ENCODE assay signal across 1 cellular context in genomic region chr5:143428738-143429420, GRCh38.
TF ChIP-seq lines count a peak whose summit lies in the region.

No MANE protein-coding gene starts in this region.

TF ChIP-seq in GM23338, 12 proteins besides CTCF, POLR2A, EP300 and RAD21 (continued from another document):
- TF ChIP-seq, protein P1, sequence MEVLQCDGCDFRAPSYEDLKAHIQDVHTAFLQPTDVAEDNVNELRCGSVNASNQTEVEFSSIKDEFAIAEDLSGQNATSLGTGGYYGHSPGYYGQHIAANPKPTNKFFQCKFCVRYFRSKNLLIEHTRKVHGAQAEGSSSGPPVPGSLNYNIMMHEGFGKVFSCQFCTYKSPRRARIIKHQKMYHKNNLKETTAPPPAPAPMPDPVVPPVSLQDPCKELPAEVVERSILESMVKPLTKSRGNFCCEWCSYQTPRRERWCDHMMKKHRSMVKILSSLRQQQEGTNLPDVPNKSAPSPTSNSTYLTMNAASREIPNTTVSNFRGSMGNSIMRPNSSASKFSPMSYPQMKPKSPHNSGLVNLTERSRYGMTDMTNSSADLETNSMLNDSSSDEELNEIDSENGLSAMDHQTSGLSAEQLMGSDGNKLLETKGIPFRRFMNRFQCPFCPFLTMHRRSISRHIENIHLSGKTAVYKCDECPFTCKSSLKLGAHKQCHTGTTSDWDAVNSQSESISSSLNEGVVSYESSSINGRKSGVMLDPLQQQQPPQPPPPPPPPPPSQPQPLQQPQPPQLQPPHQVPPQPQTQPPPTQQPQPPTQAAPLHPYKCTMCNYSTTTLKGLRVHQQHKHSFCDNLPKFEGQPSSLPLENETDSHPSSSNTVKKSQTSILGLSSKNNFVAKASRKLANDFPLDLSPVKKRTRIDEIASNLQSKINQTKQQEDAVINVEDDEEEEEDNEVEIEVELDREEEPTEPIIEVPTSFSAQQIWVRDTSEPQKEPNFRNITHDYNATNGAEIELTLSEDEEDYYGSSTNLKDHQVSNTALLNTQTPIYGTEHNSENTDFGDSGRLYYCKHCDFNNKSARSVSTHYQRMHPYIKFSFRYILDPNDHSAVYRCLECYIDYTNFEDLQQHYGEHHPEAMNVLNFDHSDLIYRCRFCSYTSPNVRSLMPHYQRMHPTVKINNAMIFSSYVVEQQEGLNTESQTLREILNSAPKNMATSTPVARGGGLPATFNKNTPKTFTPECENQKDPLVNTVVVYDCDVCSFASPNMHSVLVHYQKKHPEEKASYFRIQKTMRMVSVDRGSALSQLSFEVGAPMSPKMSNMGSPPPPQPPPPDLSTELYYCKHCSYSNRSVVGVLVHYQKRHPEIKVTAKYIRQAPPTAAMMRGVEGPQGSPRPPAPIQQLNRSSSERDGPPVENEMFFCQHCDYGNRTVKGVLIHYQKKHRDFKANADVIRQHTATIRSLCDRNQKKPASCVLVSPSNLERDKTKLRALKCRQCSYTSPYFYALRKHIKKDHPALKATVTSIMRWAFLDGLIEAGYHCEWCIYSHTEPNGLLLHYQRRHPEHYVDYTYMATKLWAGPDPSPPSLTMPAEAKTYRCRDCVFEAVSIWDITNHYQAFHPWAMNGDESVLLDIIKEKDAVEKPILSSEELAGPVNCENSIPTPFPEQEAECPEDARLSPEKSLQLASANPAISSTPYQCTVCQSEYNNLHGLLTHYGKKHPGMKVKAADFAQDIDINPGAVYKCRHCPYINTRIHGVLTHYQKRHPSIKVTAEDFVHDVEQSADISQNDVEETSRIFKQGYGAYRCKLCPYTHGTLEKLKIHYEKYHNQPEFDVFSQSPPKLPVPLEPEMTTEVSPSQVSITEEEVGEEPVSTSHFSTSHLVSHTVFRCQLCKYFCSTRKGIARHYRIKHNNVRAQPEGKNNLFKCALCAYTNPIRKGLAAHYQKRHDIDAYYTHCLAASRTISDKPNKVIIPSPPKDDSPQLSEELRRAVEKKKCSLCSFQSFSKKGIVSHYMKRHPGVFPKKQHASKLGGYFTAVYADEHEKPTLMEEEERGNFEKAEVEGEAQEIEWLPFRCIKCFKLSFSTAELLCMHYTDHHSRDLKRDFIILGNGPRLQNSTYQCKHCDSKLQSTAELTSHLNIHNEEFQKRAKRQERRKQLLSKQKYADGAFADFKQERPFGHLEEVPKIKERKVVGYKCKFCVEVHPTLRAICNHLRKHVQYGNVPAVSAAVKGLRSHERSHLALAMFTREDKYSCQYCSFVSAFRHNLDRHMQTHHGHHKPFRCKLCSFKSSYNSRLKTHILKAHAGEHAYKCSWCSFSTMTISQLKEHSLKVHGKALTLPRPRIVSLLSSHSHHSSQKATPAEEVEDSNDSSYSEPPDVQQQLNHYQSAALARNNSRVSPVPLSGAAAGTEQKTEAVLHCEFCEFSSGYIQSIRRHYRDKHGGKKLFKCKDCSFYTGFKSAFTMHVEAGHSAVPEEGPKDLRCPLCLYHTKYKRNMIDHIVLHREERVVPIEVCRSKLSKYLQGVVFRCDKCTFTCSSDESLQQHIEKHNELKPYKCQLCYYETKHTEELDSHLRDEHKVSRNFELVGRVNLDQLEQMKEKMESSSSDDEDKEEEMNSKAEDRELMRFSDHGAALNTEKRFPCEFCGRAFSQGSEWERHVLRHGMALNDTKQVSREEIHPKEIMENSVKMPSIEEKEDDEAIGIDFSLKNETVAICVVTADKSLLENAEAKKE (CRISPR knock-in tag; IDR thresholded peaks at IDR 0.05): no peak
- no peak for TF ChIP-seq JUNB (IDR thresholded peaks at IDR 0.05; ENCODE audit: unreplicated experiment)
- no peak for TF ChIP-seq POLR2AphosphoS5 (IDR thresholded peaks at IDR 0.05; ENCODE audit: low read depth)
- TF ChIP-seq ZNF331 (CRISPR knock-in tag; IDR thresholded peaks at IDR 0.05; ENCODE audit: low read depth): no peak
- no peak for TF ChIP-seq ZNF114 (CRISPR knock-in tag; IDR thresholded peaks at IDR 0.05)
- TF ChIP-seq STAT1 (IDR thresholded peaks at IDR 0.05; ENCODE audit: unreplicated experiment): no peak
